ENCODE assay signal across 1 cellular context in genomic region chr14:73949752-73950734, GRCh38.
TF ChIP-seq lines count a peak whose summit lies in the region.

Gene COQ6 (plus strand): TSS chr14:73950302. CDS start chr14:73950333, 31 bp downstream.
Gene FAM161B (minus strand): TSS chr14:73950094. CDS start chr14:73950026, 68 bp downstream.

TF ChIP-seq in K562, 482 proteins besides CTCF, POLR2A, EP300 and RAD21 (continued from another document and continues in another):
- 0 out of 2 replicates have a peak, but pooled peaks have one; percentile 66 for TF ChIP-seq THAP12 (CRISPR knock-in tag; IDR thresholded peaks at IDR 0.05)
- TF ChIP-seq MAZ (CRISPR knock-in tag; conservative IDR thresholded peaks at IDR 0.05 in 1 of 2, IDR thresholded peaks at IDR 0.05 in 1 of 2) = peak in 1 of 2 experiments; percentile 56
- TF ChIP-seq ZNF347 (CRISPR knock-in tag; IDR thresholded peaks at IDR 0.05; ENCODE audit: low read depth) = no peak
- no peak for TF ChIP-seq NFYB (IDR thresholded peaks at IDR 0.05; ENCODE audit: extremely low read depth, insufficient read length)
- peak; percentile 23 for TF ChIP-seq CCNT2 (IDR thresholded peaks at IDR 0.05; ENCODE audit: borderline replicate concordance, extremely low read depth, insufficient read length, low read depth, low read length)
- peak; percentile 45; the same call in 1 of the 2 replicates for TF ChIP-seq OTX1 (CRISPR knock-in tag; IDR thresholded peaks at IDR 0.05)
- 0 out of 2 replicates have a peak, but pooled peaks have one; percentile 49 for TF ChIP-seq ZBTB2 (IDR thresholded peaks at IDR 0.05)
- TF ChIP-seq PHTF2 (CRISPR knock-in tag; IDR thresholded peaks at IDR 0.05) = no peak
- no peak for TF ChIP-seq NFATC3 (IDR thresholded peaks at IDR 0.05)
- no peak for TF ChIP-seq ELK1 (CRISPR knock-in tag; IDR thresholded peaks at IDR 0.05)
- TF ChIP-seq ELF1 (tag; IDR thresholded peaks at IDR 0.05) = peak; percentile 65; the same call in 1 of the 2 replicates
- no peak for TF ChIP-seq TFE3 (CRISPR knock-in tag; IDR thresholded peaks at IDR 0.05)
- no peak; the same call in 1 of the 2 replicates for TF ChIP-seq TGIF2 (CRISPR knock-in tag; IDR thresholded peaks at IDR 0.05)
- TF ChIP-seq ZBTB11 (CRISPR knock-in tag; IDR thresholded peaks at IDR 0.05) = peak in 1 of 3 experiments; percentile 70; a peak in 2 of 6 replicates
- peak; percentile 43; the same call in 1 of the 2 replicates for TF ChIP-seq FOXJ2 (tag; IDR thresholded peaks at IDR 0.05)
- no peak for TF ChIP-seq PCBP2 (IDR thresholded peaks at IDR 0.05; ENCODE audit: low read depth, low read length, poor library complexity, severe bottlenecking)
- no peak for TF ChIP-seq STAT5B (CRISPR knock-in tag; IDR thresholded peaks at IDR 0.05)
- no peak for TF ChIP-seq U2AF2 (optimal IDR thresholded peaks at IDR 0.05; ENCODE audit: low read depth, low read length)
- no peak for TF ChIP-seq ZNF217 (CRISPR knock-in tag; IDR thresholded peaks at IDR 0.05)
- TF ChIP-seq PKNOX1 (IDR thresholded peaks at IDR 0.05) = peak; percentile 75
- peak in 1 of 2 experiments; percentile 67; a peak in 2 of 4 replicates for TF ChIP-seq HDAC1 (IDR thresholded peaks at IDR 0.05)
- TF ChIP-seq PHF8 (IDR thresholded peaks at IDR 0.05; ENCODE audit: borderline replicate concordance, low read length) = peak; percentile 93
- peak; percentile 58 to 91 (median 80) for TF ChIP-seq YY1 (IDR thresholded peaks at IDR 0.05; ENCODE audit: borderline replicate concordance in 1 of 3, control insufficient read depth in 1 of 3, extremely low read depth in 1 of 3, insufficient read depth in 3 of 3, insufficient read length in 1 of 3, insufficient replicate concordance in 2 of 3, low read depth in 1 of 3, low read length in 2 of 3)
- TF ChIP-seq SAP30 (IDR thresholded peaks at IDR 0.05; ENCODE audit: borderline replicate concordance, insufficient read depth, low read depth, low read length, poor library complexity, severe bottlenecking) = peak; percentile 69
- peak; percentile 70; the same call in 1 of the 2 replicates for TF ChIP-seq NR2C2 (CRISPR knock-in tag; IDR thresholded peaks at IDR 0.05)
- peak; percentile 99 for TF ChIP-seq NR2C2 (tag; IDR thresholded peaks at IDR 0.05)
- no peak for TF ChIP-seq ARID3B (CRISPR knock-in tag; IDR thresholded peaks at IDR 0.05; ENCODE audit: borderline replicate concordance)
- 0 out of 2 replicates have a peak, but pooled peaks have one; percentile 13 for TF ChIP-seq KDM2B (CRISPR knock-in tag; IDR thresholded peaks at IDR 0.05)
- no peak for TF ChIP-seq HIVEP1 (CRISPR knock-in tag; IDR thresholded peaks at IDR 0.05)
- TF ChIP-seq HNRNPLL (IDR thresholded peaks at IDR 0.05; ENCODE audit: low read depth, low read length, poor library complexity, severe bottlenecking) = peak; percentile 94
- TF ChIP-seq ZNF184 (CRISPR knock-in tag; IDR thresholded peaks at IDR 0.05) = no peak
- no peak for TF ChIP-seq CCAR2 (IDR thresholded peaks at IDR 0.05; ENCODE audit: low read depth, low read length)
- TF ChIP-seq ZBTB49 (CRISPR knock-in tag; IDR thresholded peaks at IDR 0.05; ENCODE audit: borderline replicate concordance) = no peak
- TF ChIP-seq XRCC5 (IDR thresholded peaks at IDR 0.05; ENCODE audit: low read depth, low read length) = 0 out of 2 replicates have a peak, but pooled peaks have one; percentile 17
- TF ChIP-seq ZBTB8A (IDR thresholded peaks at IDR 0.05; ENCODE audit: partially characterized antibody) = no peak
- TF ChIP-seq MCM2 (IDR thresholded peaks at IDR 0.05; ENCODE audit: low read depth) = no peak
- TF ChIP-seq GABPB1 (CRISPR knock-in tag; IDR thresholded peaks at IDR 0.05) = peak; percentile 89
- TF ChIP-seq EP400 (IDR thresholded peaks at IDR 0.05) = peak; percentile 88
- no peak for TF ChIP-seq FUS (optimal IDR thresholded peaks at IDR 0.05; ENCODE audit: low read depth, low read length)
- TF ChIP-seq FOXK2 (conservative IDR thresholded peaks at IDR 0.05 in 1 of 2, IDR thresholded peaks at IDR 0.05 in 1 of 2; ENCODE audit: low read depth in 2 of 2) = 0 out of 4 replicates have a peak, but pooled peaks of 1 of the 2 experiments have one; percentile 3
- TF ChIP-seq TAF1 (IDR thresholded peaks at IDR 0.05; ENCODE audit: control insufficient read depth, extremely low read depth, insufficient read depth, low read length, severe bottlenecking) = peak; percentile 57
- TF ChIP-seq CBX1 (IDR thresholded peaks at IDR 0.05; ENCODE audit: low read depth) = 0 out of 2 replicates have a peak, but pooled peaks have one; percentile 64
- 0 out of 2 replicates have a peak, but pooled peaks have one; percentile 17 for TF ChIP-seq ZNF395 (CRISPR knock-in tag; IDR thresholded peaks at IDR 0.05)
- 0 out of 2 replicates have a peak, but pooled peaks have one; percentile 47 for TF ChIP-seq SMAD4 (CRISPR knock-in tag; conservative IDR thresholded peaks at IDR 0.05)
